9 cellular contexts compared by ENCODE assay signal in the genomic region with DNA sequence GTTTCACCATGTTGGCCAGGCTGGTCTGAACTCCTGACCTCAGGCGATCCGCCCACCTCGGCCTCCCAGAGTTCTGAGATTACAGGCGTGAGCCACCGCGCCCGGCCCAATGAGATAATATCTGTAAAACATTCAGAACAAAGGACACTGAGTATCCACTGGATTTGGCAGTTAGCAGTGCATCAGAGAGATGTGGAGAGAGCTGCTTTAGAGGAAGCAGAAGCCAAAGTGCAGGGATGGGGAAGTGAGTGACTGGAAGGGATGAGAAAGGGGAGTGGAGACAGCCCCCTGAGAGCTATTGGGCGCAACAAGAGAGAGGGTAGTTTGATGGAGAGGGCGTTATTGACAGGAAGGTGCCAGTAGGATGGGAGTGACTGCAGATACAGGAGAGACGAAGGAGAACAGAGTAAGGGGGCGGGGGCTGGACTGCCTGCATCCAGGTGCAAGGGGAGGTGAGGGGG.
DNase-seq lines count a peak whose midpoint lies in the region; ATAC-seq, FAIRE-seq and TF ChIP-seq lines count a peak whose summit lies in the region.
"Had no signal": no experiment of that assay in that cellular context is flagged by ENCODE, and none has a peak within 500 bp of the region (broad histone marks: within the 10 kb centered on the region; RNA-seq: fewer than 3 reads in every experiment).

No MANE protein-coding gene starts in this region.

- no peaks in the 10 kb centered on the region for H3K9me3 ChIP-seq in A549

- peaks cover 23% of the 10 kb centered on the region for H3K4me1 ChIP-seq in A549

- no peaks in the 10 kb centered on the region for H3K36me3 ChIP-seq in H7 (replicated peaks; ENCODE audit: control insufficient read depth, insufficient read depth, low read length)

- no peaks in the 10 kb centered on the region for H3K36me3 Mint-ChIP-seq in effector memory CD8-positive, alpha-beta T cell (ENCODE audit: insufficient read depth)

- peak; percentile 50 to 57 for ATAC-seq in A549
- no peak for ATAC-seq in effector memory CD8-positive, alpha-beta T cell (replicated peaks)
- no peak for ATAC-seq in GM21360 (IDR thresholded peaks at IDR 0.05; ENCODE audit: unreplicated experiment)
- ATAC-seq in HG03159 (IDR thresholded peaks at IDR 0.05; ENCODE audit: unreplicated experiment) = no peak

- H3K4me3 Mint-ChIP-seq in effector memory CD8-positive, alpha-beta T cell = peak overlapping the region; percentile 64 to 86

- DNase-seq in A549 (ENCODE audit: low read depth in 1 of 2, low spot score in 1 of 2) (peak in 1 of 2 experiments; percentile 35), H7 (peak; percentile 73), NCI-H82 treated with DMSO at 0.1 percent for 48 hours (lab: John Stamatoyannopoulos, UW; ENCODE audit: unreplicated experiment) (peak; percentile 66), UCSD-AML1 (lab: John Stamatoyannopoulos, UW; ENCODE audit: unreplicated experiment) (no peak), dedifferentiated amniotic fluid mesenchymal stem cell (ENCODE audit: extremely low spot score) (no peak)
- DNase-seq in effector memory CD8-positive, alpha-beta T cell = peak in 1 of 3 experiments; percentile 8

- TF ChIP-seq RAD21 in A549 (conservative IDR thresholded peaks at IDR 0.05 in 1 of 2, IDR thresholded peaks at IDR 0.05 in 1 of 2) = no peak

- H3K4me1 Mint-ChIP-seq in effector memory CD8-positive, alpha-beta T cell (ENCODE audit: low read depth in 2 of 2) = peaks cover 11 to 30% of the 10 kb centered on the region in 2 donors

- POLR2A ChIA-PET in A549 (lab: Yijun Ruan, JAX) = interaction anchor here (0.7 to 2.1 kb wide), 2 partner anchors 10 to 150 kb away, joined by 4 read pairs; no protein-coding TSS in a partner anchor

- H3K27me3 Mint-ChIP-seq in effector memory CD8-positive, alpha-beta T cell = peaks cover 0 to 31% of the 10 kb centered on the region in 2 donors

- H3K9me3 Mint-ChIP-seq in effector memory CD8-positive, alpha-beta T cell = no peaks in the 10 kb centered on the region

- H3K4me3 ChIP-seq in A549 (peak overlapping the region; percentile 24; the same call in 2 of the 3 replicates), H7 (ENCODE audit: insufficient read depth, low read depth, low read length) (no peak overlapping the region)
- H3K4me3 ChIP-seq: skin epidermis had no signal

- FAIRE-seq in A549 (lab: Jason Lieb, UNC) = no peak

- TF ChIP-seq POLR2A in A549 (IDR thresholded peaks at IDR 0.05; ENCODE audit: low read length) = no peak

- H3K27ac ChIP-seq in A549 = peak overlapping the region; percentile 69 to 87
- H3K27ac ChIP-seq: skin epidermis had no signal

- peak overlapping the region in 1 of 2 donors; percentile 52 for H3K27ac Mint-ChIP-seq in effector memory CD8-positive, alpha-beta T cell

- TF ChIP-seq CTCF in A549 (IDR thresholded peaks at IDR 0.05) = no peak

- H3K27me3 ChIP-seq in H7 (ENCODE audit: control insufficient read depth, insufficient read depth, low read length) = peaks cover 50% of the 10 kb centered on the region

- 17% methylated on average over 11 of the region's 11 CpGs for WGBS in A549 (ENCODE audit: missing lambda C conversion rate)

- peak overlapping the region; percentile 70 for H3K4me2 ChIP-seq in A549

- CTCF ChIA-PET in A549 (lab: Yijun Ruan, JAX) = interaction anchor here (0.9 to 2.3 kb wide), 8 partner anchors 10 to 315 kb away, joined by 4 to 12 read pairs (median 5); no protein-coding TSS in a partner anchor

- TF ChIP-seq EP300 in A549 (IDR thresholded peaks at IDR 0.05) = no peak

TF ChIP-seq in A549, 52 proteins besides CTCF, POLR2A, EP300 and RAD21:
- peak; percentile 29; the same call in 1 of the 2 replicates for TF ChIP-seq GATA3 (IDR thresholded peaks at IDR 0.05; ENCODE audit: borderline replicate concordance)
- TF ChIP-seq FOXS1 (CRISPR knock-in tag; IDR thresholded peaks at IDR 0.05) = no peak
TF ChIP-seq in A549: peak in this region for 1.

Comparison
In these comparisons a context has a peak if more than half of its experiments do, and no peak if none do; other contexts are left out.
1. ATAC-seq: peak in A549 (2 of 2); none in effector memory CD8-positive, alpha-beta T cell (single experiment), GM21360 (single experiment) and HG03159 (single experiment).
2. DNase-seq: peak in H7 (single experiment) and NCI-H82 treated with DMSO at 0.1 percent for 48 hours (single experiment); none in UCSD-AML1 (single experiment) and dedifferentiated amniotic fluid mesenchymal stem cell (single experiment).